In the genomic region with DNA sequence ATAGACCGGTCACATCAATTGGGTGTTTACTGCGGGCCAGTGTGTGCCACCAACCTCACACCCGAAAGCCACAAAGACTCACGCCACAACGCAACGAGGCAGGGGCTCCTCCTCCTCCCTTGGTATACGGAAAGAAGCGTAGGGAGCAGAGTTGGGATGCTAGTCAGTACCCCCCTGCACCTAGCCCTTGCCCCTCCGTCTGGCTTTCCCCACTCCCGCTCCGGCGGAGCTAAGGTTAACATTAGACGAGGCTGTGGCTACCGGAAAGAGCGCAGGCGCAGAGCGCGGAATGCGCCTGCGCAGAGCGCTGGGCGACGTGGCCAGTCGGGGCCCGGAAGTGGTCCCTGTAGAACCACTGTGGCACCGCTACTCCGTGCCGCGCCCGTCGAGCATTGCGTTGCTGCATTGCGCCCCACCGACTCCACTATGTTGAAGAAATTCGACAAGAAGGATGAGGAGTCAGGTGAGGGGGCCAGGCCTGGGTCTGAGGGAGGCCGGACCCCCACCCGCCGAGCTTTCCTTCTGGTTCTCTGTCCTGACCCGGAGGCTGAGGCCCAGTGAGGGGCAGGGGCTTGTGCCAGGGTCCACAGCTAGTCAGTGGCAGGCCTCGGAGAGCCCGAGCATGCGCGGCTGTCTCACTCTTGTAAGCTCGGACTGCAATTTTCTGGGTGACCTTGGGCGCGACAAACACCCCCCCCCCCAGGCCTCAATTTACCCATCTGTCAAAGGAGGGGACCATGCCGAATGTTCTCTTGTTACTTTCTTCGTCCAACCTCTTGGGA, we compare ENCODE assay signal across 8 cellular contexts. TPM values are rescaled to one million over a fixed set of nuclear protein-coding genes. Genes with fewer than 3 reads are reported as not detected.
DNase-seq lines count a peak whose midpoint lies in the region; ATAC-seq and TF ChIP-seq lines count a peak whose summit lies in the region.

A gene with protein sequence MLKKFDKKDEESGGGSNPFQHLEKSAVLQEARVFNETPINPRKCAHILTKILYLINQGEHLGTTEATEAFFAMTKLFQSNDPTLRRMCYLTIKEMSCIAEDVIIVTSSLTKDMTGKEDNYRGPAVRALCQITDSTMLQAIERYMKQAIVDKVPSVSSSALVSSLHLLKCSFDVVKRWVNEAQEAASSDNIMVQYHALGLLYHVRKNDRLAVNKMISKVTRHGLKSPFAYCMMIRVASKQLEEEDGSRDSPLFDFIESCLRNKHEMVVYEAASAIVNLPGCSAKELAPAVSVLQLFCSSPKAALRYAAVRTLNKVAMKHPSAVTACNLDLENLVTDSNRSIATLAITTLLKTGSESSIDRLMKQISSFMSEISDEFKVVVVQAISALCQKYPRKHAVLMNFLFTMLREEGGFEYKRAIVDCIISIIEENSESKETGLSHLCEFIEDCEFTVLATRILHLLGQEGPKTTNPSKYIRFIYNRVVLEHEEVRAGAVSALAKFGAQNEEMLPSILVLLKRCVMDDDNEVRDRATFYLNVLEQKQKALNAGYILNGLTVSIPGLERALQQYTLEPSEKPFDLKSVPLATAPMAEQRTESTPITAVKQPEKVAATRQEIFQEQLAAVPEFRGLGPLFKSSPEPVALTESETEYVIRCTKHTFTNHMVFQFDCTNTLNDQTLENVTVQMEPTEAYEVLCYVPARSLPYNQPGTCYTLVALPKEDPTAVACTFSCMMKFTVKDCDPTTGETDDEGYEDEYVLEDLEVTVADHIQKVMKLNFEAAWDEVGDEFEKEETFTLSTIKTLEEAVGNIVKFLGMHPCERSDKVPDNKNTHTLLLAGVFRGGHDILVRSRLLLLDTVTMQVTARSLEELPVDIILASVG (plus strand): TSS at position 323 of the 782 bp plus-strand sequence. CDS start 104 bp downstream, at position 427.

- TF ChIP-seq POLR2A in spleen (IDR thresholded peaks at IDR 0.05): peak; percentile 10 to 90 (median 71)

- WGBS in spleen, 5 donors: 0 to 1% (median 1%) methylated on average over 10 to 48 of the region's 48 CpGs

- TF ChIP-seq CTCF in AG09309 (IDR thresholded peaks at IDR 0.05; ENCODE audit: control insufficient read depth, insufficient read depth, low read depth, low read length, missing control alignments): no peak
- TF ChIP-seq CTCF in cardiac fibroblast (IDR thresholded peaks at IDR 0.05; ENCODE audit: low read depth, low read length): no peak
- TF ChIP-seq CTCF in spleen (IDR thresholded peaks at IDR 0.05 in 8 of 11, conservative IDR thresholded peaks at IDR 0.05 in 3 of 11): peak in 2 of 11 experiments; percentile 9 to 27

- ATAC-seq in GM19025 (IDR thresholded peaks at IDR 0.05; ENCODE audit: low read depth, unreplicated experiment) (peak; percentile 78), HG03342 (IDR thresholded peaks at IDR 0.05; ENCODE audit: unreplicated experiment) (peak; percentile 79)

- intact Hi-C loops in spleen (cut with DNase I; ENCODE audit: low total_unique reads): loop anchor here (5.0 kb wide), 1 partner anchor 277 kb away; no protein-coding TSS in a partner anchor

- H3K4me1 ChIP-seq in spleen: peaks cover 10 to 76% (median 51%) of the 10 kb centered on the region in 6 donors

- H3K4me3 ChIP-seq in AG09309 (ENCODE audit: control insufficient read depth, low read depth, low read length) (peak within 1 kb of the TSS; percentile 73), cardiac fibroblast (replicated peaks in 1 of 2; ENCODE audit: low read depth in 2 of 2, low read length in 2 of 2) (peak within 1 kb of the TSS; percentile 97 to 99), spleen (peak within 1 kb of the TSS; percentile 81 to 98 (median 90))

- H3K9me3 ChIP-seq in spleen: no peaks in the 10 kb centered on the region

- peak; percentile 45 for DNase-seq in AG09309 (ENCODE audit: low read depth)
- DNase-seq in NCI-H446 (lab: John Stamatoyannopoulos, UW): peak; percentile 77 to 97
- peak; percentile 71 to 82 (median 74) for DNase-seq in activated CD4-positive, CD25-positive, alpha-beta regulatory T cell (lab: John Stamatoyannopoulos, UW)
- peak; percentile 89 to 90 for DNase-seq in cardiac fibroblast (ENCODE audit: low read depth in 2 of 2)
- DNase-seq in inferior parietal cortex (ENCODE audit: extremely low spot score): peak; percentile 96
- peak; percentile 95 for DNase-seq in spleen

- peak within 1 kb of the TSS; percentile 84 to 94 (median 89) for H3K27ac ChIP-seq in spleen

- H3K36me3 ChIP-seq in spleen: peaks cover 2 to 38% (median 31%) of the 10 kb centered on the region in 6 donors

- H3K27me3 ChIP-seq in spleen (replicated peaks in 1 of 7): no peaks in the 10 kb centered on the region

RNA-seq across cellular contexts. Expression of the gene that starts here (rescaled TPM):
- 100 to 1,000 TPM in 5 of 7 donors, 10 to 100 TPM in 2; 90.8 to 134 (median 116) TPM for total RNA-seq in spleen
- polyA plus RNA-seq in spleen: 10 to 100 TPM; 47.8 to 52.3 (median 49.8) TPM

Comparison
In these comparisons a context has a peak if more than half of its experiments do, and no peak if none do; other contexts are left out.
1. Peak in every context shown above with its lines: DNase-seq, ATAC-seq, H3K4me3 ChIP-seq and H3K27ac ChIP-seq.
2. DNase-seq: peak in every context shown above with its lines; median percentile 96 in inferior parietal cortex; 95 in spleen; 90 in cardiac fibroblast; 87 in NCI-H446; 74 in activated CD4-positive, CD25-positive, alpha-beta regulatory T cell; 45 in AG09309.